ENCODE assay signal across 16 cellular contexts in the genomic region with DNA sequence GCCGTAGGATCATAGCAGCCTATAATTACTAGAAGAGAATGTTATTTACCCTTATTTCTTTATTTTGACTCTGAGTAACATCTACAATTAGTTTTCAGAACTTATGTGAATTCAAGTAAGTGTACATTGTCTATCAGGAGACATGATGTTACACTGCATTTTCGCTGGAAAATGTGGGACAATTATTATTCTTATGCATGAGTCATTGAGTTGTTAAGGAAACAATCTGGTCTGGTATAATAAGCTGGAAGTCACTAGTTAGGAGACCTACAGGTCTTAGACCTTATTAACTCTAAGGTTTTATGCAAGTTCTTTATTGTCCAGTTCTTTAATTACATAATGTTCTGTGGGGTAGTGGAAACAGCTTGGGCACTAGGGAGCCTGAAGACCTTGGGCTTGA. TPM values are rescaled to one million over a fixed set of nuclear protein-coding genes. Genes with fewer than 3 reads are reported as not detected.
DNase-seq lines count a peak whose midpoint lies in the region; ATAC-seq and TF ChIP-seq lines count a peak whose summit lies in the region.
"Had no signal": no experiment of that assay in that cellular context is flagged by ENCODE, and none has a peak within 500 bp of the region (broad histone marks: within the 10 kb centered on the region; RNA-seq: fewer than 3 reads in every experiment).

No MANE protein-coding gene starts in this region.

- TF ChIP-seq POLR2A in breast epithelium (IDR thresholded peaks at IDR 0.05) (no peak), spleen (IDR thresholded peaks at IDR 0.05) (no peak)

- WGBS in spleen, 5 donors, result 79 to 89% (median 83%) methylated on average over 2 of the region's 2 CpGs

- H3K27me3 ChIP-seq in breast epithelium, result no peaks in the 10 kb centered on the region
- H3K27me3 ChIP-seq in foreskin keratinocyte, result no peaks in the 10 kb centered on the region
- no peaks in the 10 kb centered on the region for H3K27me3 ChIP-seq in subcutaneous abdominal adipose tissue (ENCODE audit: control insufficient read depth in 5 of 5, insufficient read depth in 4 of 5, low read length in 5 of 5)
- no peaks in the 10 kb centered on the region for H3K27me3 ChIP-seq in spleen (replicated peaks in 1 of 7)
- H3K27me3 ChIP-seq: upper lobe of right lung had no signal

- TF ChIP-seq CTCF in MCF 10A (IDR thresholded peaks at IDR 0.05; ENCODE audit: unreplicated experiment), result no peak
- no peak for TF ChIP-seq CTCF in breast epithelium (IDR thresholded peaks at IDR 0.05)
- TF ChIP-seq CTCF in foreskin keratinocyte (conservative IDR thresholded peaks at IDR 0.05), result no peak
- no peak for TF ChIP-seq CTCF in spleen (IDR thresholded peaks at IDR 0.05 in 8 of 11, conservative IDR thresholded peaks at IDR 0.05 in 3 of 11)

- H3K9ac ChIP-seq in subcutaneous abdominal adipose tissue (ENCODE audit: low read length in 5 of 5), result no peak overlapping the region

- CTCF ChIA-PET in MCF 10A (lab: Yijun Ruan, JAX), result interaction anchor here (0.6 to 4.3 kb wide), 2 partner anchors 139 to 346 kb away, joined by 5 to 24 read pairs; no protein-coding TSS in a partner anchor

- H3K4me3 ChIP-seq in breast epithelium (no peak overlapping the region), subcutaneous abdominal adipose tissue (ENCODE audit: low read depth in 1 of 5, low read length in 5 of 5) (no peak overlapping the region), spleen (no peak overlapping the region)
- H3K4me3 ChIP-seq: upper lobe of right lung had no signal

- POLR2A ChIA-PET in MCF 10A (lab: Yijun Ruan, JAX), result interaction anchor here (0.7 to 8.1 kb wide), 4 partner anchors 15 to 139 kb away, joined by 3 to 88 read pairs (median 6); no protein-coding TSS in a partner anchor

- intact Hi-C loops in MCF 10A (cut with micrococcal nuclease), result no loop called here
- intact Hi-C loops in breast epithelium (cut with DNase I; ENCODE audit: low total_unique reads), result no loop called here
- intact Hi-C loops in spleen (cut with DNase I; ENCODE audit: low total_unique reads), result no loop called here

- H3K4me1 ChIP-seq in breast epithelium (peaks cover 0 to 13% of the 10 kb centered on the region in 2 donors), foreskin keratinocyte (peaks cover 63% of the 10 kb centered on the region), subcutaneous abdominal adipose tissue (ENCODE audit: control insufficient read depth in 5 of 5, insufficient read depth in 5 of 5, low read length in 5 of 5) (peaks cover 0 to 67% (median 47%) of the 10 kb centered on the region in 5 donors), spleen (peaks cover 41 to 100% (median 81%) of the 10 kb centered on the region in 6 donors)

- H3K27ac ChIP-seq in breast epithelium, result no peak overlapping the region
- peak overlapping the region; percentile 18 for H3K27ac ChIP-seq in foreskin keratinocyte
- peak overlapping the region; percentile 11 for H3K27ac ChIP-seq in subcutaneous abdominal adipose tissue (ENCODE audit: low read depth, low read length)
- no peak overlapping the region for H3K27ac ChIP-seq in spleen
- H3K27ac ChIP-seq: upper lobe of right lung had no signal

- H3K36me3 Mint-ChIP-seq in MCF 10A (ENCODE audit: insufficient read depth, unreplicated experiment), result no peaks in the 10 kb centered on the region
- H3K36me3 Mint-ChIP-seq in activated T-helper 17 cell treated with anti-CD3 and anti-CD28 coated beads, Interleukin-2, amount 50 U/mL, for 72 hours (ENCODE audit: low read depth), result peaks cover 4% of the 10 kb centered on the region

- peak overlapping the region; percentile 37 for H3K27ac Mint-ChIP-seq in MCF 10A (ENCODE audit: low read depth, unreplicated experiment)
- no peak overlapping the region for H3K27ac Mint-ChIP-seq in activated T-helper 17 cell treated with anti-CD3 and anti-CD28 coated beads, Interleukin-2, amount 50 U/mL, for 72 hours
- H3K27ac Mint-ChIP-seq: activated CD4-positive, alpha-beta memory T cell treated with anti-CD3 and anti-CD28 coated beads, Interleukin-2, amount 10 ng/mL, durations not matched to agents 7 days and 5 days; nephron progenitor cell had no signal

- H3K4me3 Mint-ChIP-seq in MCF 10A (ENCODE audit: unreplicated experiment), result peak overlapping the region; percentile 12
- peak overlapping the region; percentile 12 for H3K4me3 Mint-ChIP-seq in activated T-helper 17 cell treated with anti-CD3 and anti-CD28 coated beads, Interleukin-2, amount 50 U/mL, for 72 hours
- H3K4me3 Mint-ChIP-seq: activated CD4-positive, alpha-beta memory T cell treated with anti-CD3 and anti-CD28 coated beads, Interleukin-2, amount 10 ng/mL, durations not matched to agents 7 days and 5 days; nephron progenitor cell had no signal

- no peaks in the 10 kb centered on the region for H3K27me3 Mint-ChIP-seq in MCF 10A (ENCODE audit: insufficient read depth, unreplicated experiment)
- H3K27me3 Mint-ChIP-seq in activated T-helper 17 cell treated with anti-CD3 and anti-CD28 coated beads, Interleukin-2, amount 50 U/mL, for 72 hours, result no peaks in the 10 kb centered on the region
- H3K27me3 Mint-ChIP-seq: activated CD4-positive, alpha-beta memory T cell treated with anti-CD3 and anti-CD28 coated beads, Interleukin-2, amount 10 ng/mL, durations not matched to agents 7 days and 5 days; T-cell had no signal

- H3K36me3 ChIP-seq in breast epithelium, result no peaks in the 10 kb centered on the region
- H3K36me3 ChIP-seq in subcutaneous abdominal adipose tissue (ENCODE audit: control insufficient read depth in 5 of 5, insufficient read depth in 5 of 5, low read length in 5 of 5), result no peaks in the 10 kb centered on the region
- no peaks in the 10 kb centered on the region for H3K36me3 ChIP-seq in spleen
- H3K36me3 ChIP-seq: upper lobe of right lung had no signal

- H3K9me3 ChIP-seq in breast epithelium, result no peaks in the 10 kb centered on the region
- no peaks in the 10 kb centered on the region for H3K9me3 ChIP-seq in subcutaneous abdominal adipose tissue (ENCODE audit: control insufficient read depth in 5 of 5, low read length in 5 of 5)
- no peaks in the 10 kb centered on the region for H3K9me3 ChIP-seq in spleen
- H3K9me3 ChIP-seq: upper lobe of right lung had no signal

- BruUV-seq in MCF 10A (replicated peaks; lab: Mats Ljungman, UMichigan), result no TSS peak

- peak; percentile 39 for DNase-seq in MCF 10A (ENCODE audit: unreplicated experiment)
- DNase-seq in breast epithelium (ENCODE audit: low spot score in 2 of 2), result no peak
- DNase-seq in foreskin keratinocyte, result peak in 1 of 2 donors; percentile 41
- no peak for DNase-seq in hippocampal formation (lab: John Stamatoyannopoulos, UW)
- DNase-seq in MV-4-11 (lab: John Stamatoyannopoulos, UW), result no peak
- no peak for DNase-seq in spleen
- DNase-seq: activated CD4-positive, alpha-beta memory T cell treated with anti-CD3 and anti-CD28 coated beads, Interleukin-2, amount 10 ng/mL, durations not matched to agents 7 days and 5 days; activated naive CD4-positive, alpha-beta T cell; DMS79 treated with DMSO at 0.1 percent for 48 hours; H7; NCI-H2029; nephron progenitor cell; T-cell; upper lobe of right lung had no signal

- no peaks in the 10 kb centered on the region for H3K9me3 Mint-ChIP-seq in MCF 10A (ENCODE audit: unreplicated experiment)
- no peaks in the 10 kb centered on the region for H3K9me3 Mint-ChIP-seq in activated T-helper 17 cell treated with anti-CD3 and anti-CD28 coated beads, Interleukin-2, amount 50 U/mL, for 72 hours
- H3K9me3 Mint-ChIP-seq: activated CD4-positive, alpha-beta memory T cell treated with anti-CD3 and anti-CD28 coated beads, Interleukin-2, amount 10 ng/mL, durations not matched to agents 7 days and 5 days; nephron progenitor cell; T-cell had no signal

- peaks cover 38% of the 10 kb centered on the region for H3K4me1 Mint-ChIP-seq in MCF 10A (ENCODE audit: insufficient read depth, unreplicated experiment)
- peaks cover 28% of the 10 kb centered on the region for H3K4me1 Mint-ChIP-seq in activated T-helper 17 cell treated with anti-CD3 and anti-CD28 coated beads, Interleukin-2, amount 50 U/mL, for 72 hours

- ATAC-seq in activated T-helper 17 cell treated with anti-CD3 and anti-CD28 coated beads, Interleukin-2, amount 50 U/mL, for 72 hours (replicated peaks), result no peak
- ATAC-seq in foreskin keratinocyte, result peak; percentile 41
- ATAC-seq: T-cell, upper lobe of right lung had no signal

RNA-seq across cellular contexts. Expression of a gene that starts 5.8 kb away (rescaled TPM):
- total RNA-seq in MCF 10A (2022) (165 and 180 TPM in 2 replicates), breast epithelium (100 to 1,000 TPM; 142 to 215 (median 182) TPM), foreskin keratinocyte (183 and 195 TPM in 2 replicates), spleen (100 to 1,000 TPM in 6 of 7 donors, 10 to 100 TPM in 1; 99.7 to 139 (median 123) TPM)
- total RNA-seq in activated T-helper 17 cell treated with anti-CD3 and anti-CD28 coated beads, Interleukin-2, amount 50 U/mL, for 72 hours, result 100 to 1,000 TPM in 1 of 2 donors, 10 to 100 TPM in 1; 93.7 to 154 TPM
- polyA plus RNA-seq in foreskin keratinocyte (87.7 and 102 TPM in 2 replicates), spleen (10 to 100 TPM; 53.1 to 58.7 (median 57.8) TPM)

Comparison
In these comparisons a context has a peak if more than half of its experiments do, and no peak if none do; other contexts are left out.
1. H3K27ac ChIP-seq: peak in foreskin keratinocyte (single experiment) and subcutaneous abdominal adipose tissue (single experiment); none in breast epithelium (0 of 2) and spleen (0 of 8).